Comparison of ENCODE assay signal across 19 cellular contexts in genomic region chr5:91140657-91141056, GRCh38.
"Had no signal": no experiment of that assay in that cellular context is flagged by ENCODE, and none has a peak within 500 bp of the region (broad histone marks: within the 10 kb centered on the region; RNA-seq: fewer than 3 reads in every experiment).

No MANE protein-coding gene starts in this region.

- H3K9me3 ChIP-seq: lower lobe of right lung, ovary, prostate gland, spleen, testis, upper lobe of left lung had no signal

- H3K4me3 Mint-ChIP-seq: activated CD4-positive, alpha-beta memory T cell treated with anti-CD3 and anti-CD28 coated beads, Interleukin-2, amount 10 ng/mL, durations not matched to agents 7 days and 5 days; activated naive CD4-positive, alpha-beta T cell treated with anti-CD3 and anti-CD28 coated beads, Interleukin-2, amount 10 ng/mL, durations not matched to agents 7 days and 5 days; activated T-cell treated with anti-CD3 and anti-CD28 coated beads, Interleukin-2, amount 50 U/mL, for 72 hours; natural killer cell had no signal

- H3K36me3 ChIP-seq: lower lobe of right lung, ovary, prostate gland, spleen, upper lobe of left lung had no signal

- H3K27ac Mint-ChIP-seq: activated CD4-positive, alpha-beta memory T cell treated with anti-CD3 and anti-CD28 coated beads, Interleukin-2, amount 10 ng/mL, durations not matched to agents 7 days and 5 days; activated naive CD4-positive, alpha-beta T cell treated with anti-CD3 and anti-CD28 coated beads, Interleukin-2, amount 10 ng/mL, durations not matched to agents 7 days and 5 days; activated T-cell treated with anti-CD3 and anti-CD28 coated beads, Interleukin-2, amount 50 U/mL, for 72 hours had no signal

- H3K27me3 Mint-ChIP-seq: activated naive CD4-positive, alpha-beta T cell treated with anti-CD3 and anti-CD28 coated beads, Interleukin-2, amount 10 ng/mL, durations not matched to agents 7 days and 5 days had no signal

- H3K4me1 ChIP-seq: prostate gland had no signal

- H3K27me3 ChIP-seq: ovary, spleen, testis, upper lobe of left lung had no signal

- DNase-seq: activated CD4-positive, alpha-beta memory T cell treated with anti-CD3 and anti-CD28 coated beads, Interleukin-2, amount 10 ng/mL, durations not matched to agents 7 days and 5 days; activated CD4-positive, alpha-beta T cell treated with anti-CD3 and anti-CD28 coated beads for 48 hours; activated effector memory CD4-positive, alpha-beta T cell treated with Interleukin-2 at 50 U/mL for 16 hours; activated naive CD4-positive, alpha-beta T cell treated with anti-CD3 and anti-CD28 coated beads, Interleukin-2, amount 10 ng/mL, durations not matched to agents 7 days and 5 days; activated T-cell treated with anti-CD3 and anti-CD28 coated beads, Interleukin-2, amount 50 U/mL, for 72 hours; effector CD4-positive, alpha-beta T cell; erythroblast; foreskin fibroblast; kidney; lower lobe of right lung; natural killer cell; ovary; spleen; stimulated activated CD4-positive, alpha-beta T cell treated with anti-CD3 and anti-CD28 coated beads, Interleukin-4, amount 100 ng/mL, for 1 hour; stimulated activated naive CD4-positive, alpha-beta T cell; T1000; testis; upper lobe of left lung had no signal

- H3K9me3 Mint-ChIP-seq: activated CD4-positive, alpha-beta memory T cell treated with anti-CD3 and anti-CD28 coated beads, Interleukin-2, amount 10 ng/mL, durations not matched to agents 7 days and 5 days; activated naive CD4-positive, alpha-beta T cell treated with anti-CD3 and anti-CD28 coated beads, Interleukin-2, amount 10 ng/mL, durations not matched to agents 7 days and 5 days; activated T-cell treated with anti-CD3 and anti-CD28 coated beads, Interleukin-2, amount 50 U/mL, for 72 hours; natural killer cell had no signal

- H3K36me3 Mint-ChIP-seq: activated naive CD4-positive, alpha-beta T cell treated with anti-CD3 and anti-CD28 coated beads, Interleukin-2, amount 10 ng/mL, durations not matched to agents 7 days and 5 days; natural killer cell had no signal

- ATAC-seq: activated T-cell treated with anti-CD3 and anti-CD28 coated beads, Interleukin-2, amount 50 U/mL, for 72 hours had no signal

- H3K4me3 ChIP-seq: lower lobe of right lung, ovary, prostate gland, spleen, testis, upper lobe of left lung had no signal

- H3K27ac ChIP-seq: lower lobe of right lung, ovary had no signal
